In the genomic region with DNA sequence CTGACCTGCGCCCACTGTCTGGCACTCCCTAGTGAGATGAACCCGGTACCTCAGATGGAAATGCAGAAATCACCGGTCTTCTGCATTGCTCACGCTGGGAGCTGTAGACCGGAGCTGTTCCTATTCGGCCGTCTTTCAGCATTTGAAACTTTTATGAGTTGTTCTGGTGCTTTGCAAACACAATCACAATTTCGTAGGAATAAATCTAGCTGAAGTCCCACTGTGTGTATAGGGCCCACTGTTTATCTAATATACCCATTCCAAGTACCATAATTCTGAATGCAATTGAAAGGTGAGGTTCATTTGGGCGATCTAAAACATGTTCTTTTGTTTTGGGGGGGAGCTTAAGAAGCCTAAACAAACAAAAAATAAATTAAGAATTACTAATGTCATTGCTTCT, we compare ENCODE assay signal across 1 cellular context.
TF ChIP-seq lines count a peak whose summit lies in the region.

No MANE protein-coding gene starts in this region.

TF ChIP-seq in endothelial cell of umbilical vein, 7 proteins besides CTCF, POLR2A, EP300 and RAD21:
- TF ChIP-seq JUN (IDR thresholded peaks at IDR 0.05; ENCODE audit: borderline replicate concordance, insufficient read depth, insufficient read length, low read depth) (no peak), FOS (IDR thresholded peaks at IDR 0.05; ENCODE audit: borderline replicate concordance, insufficient read depth, low read length) (no peak), POLR2AphosphoS5 (IDR thresholded peaks at IDR 0.05; ENCODE audit: insufficient read depth, low read depth, low read length) (no peak), MYC (IDR thresholded peaks at IDR 0.05; ENCODE audit: low read depth, low read length) (no peak), GATA2 (IDR thresholded peaks at IDR 0.05; ENCODE audit: insufficient read depth, insufficient read length, low read depth, low read length) (no peak), EZH2 (IDR thresholded peaks at IDR 0.05; ENCODE audit: borderline replicate concordance, low read depth, low read length, severe bottlenecking) (no peak)
- TF ChIP-seq, protein P1, sequence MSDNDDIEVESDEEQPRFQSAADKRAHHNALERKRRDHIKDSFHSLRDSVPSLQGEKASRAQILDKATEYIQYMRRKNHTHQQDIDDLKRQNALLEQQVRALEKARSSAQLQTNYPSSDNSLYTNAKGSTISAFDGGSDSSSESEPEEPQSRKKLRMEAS (IDR thresholded peaks at IDR 0.05; ENCODE audit: insufficient read depth, insufficient read length), result no peak
